ENCODE assay signal across 19 cellular contexts in genomic region chr14:31718585-31718984, GRCh38.
"Had no signal": no experiment of that assay in that cellular context is flagged by ENCODE, and none has a peak within 500 bp of the region (broad histone marks: within the 10 kb centered on the region; RNA-seq: fewer than 3 reads in every experiment).

No MANE protein-coding gene starts in this region.

- H3K27ac ChIP-seq: colonic mucosa, esophagus muscularis mucosa, foreskin keratinocyte, neutrophil, pancreas, suprapubic skin, transverse colon, upper lobe of right lung had no signal

- H3K36me3 ChIP-seq: colonic mucosa, esophagus muscularis mucosa, neutrophil, pancreas, suprapubic skin, transverse colon, upper lobe of right lung, uterus had no signal

- H3K9me3 ChIP-seq: colonic mucosa, esophagus muscularis mucosa, mucosa of descending colon, neutrophil, pancreas, suprapubic skin, transverse colon, upper lobe of right lung, uterus had no signal

- H3K27me3 ChIP-seq: colonic mucosa, esophagus muscularis mucosa, foreskin keratinocyte, neutrophil, pancreas, suprapubic skin, transverse colon, upper lobe of right lung, uterus had no signal

- ATAC-seq: foreskin keratinocyte; mucosa of descending colon; natural killer cell treated with Interleukin-12 subunit alpha and Interleukin-12 subunit beta and Interleukin-15 and Interleukin-18, amount 100 ng/mL, for 72 hours; sciatic nerve; stimulated activated naive B cell treated with anti-CD40 and anti-IgM and Interleukin-4, amounts not matched to agents 10 μg/mL and 1 μg/mL and 100 μg/mL, for 72 hours; upper lobe of right lung had no signal

- H3K4me1 ChIP-seq: colonic mucosa, suprapubic skin, upper lobe of right lung, uterus had no signal

- DNase-seq: colonic mucosa; effector CD8-positive, alpha-beta T cell; endodermal cell; foreskin keratinocyte; glutamatergic neuron; kidney; mesenchymal stem cell; mucosa of descending colon; naive B cell; pancreas; stimulated activated naive B cell treated with anti-CD40 and anti-IgM and Interleukin-4, amounts not matched to agents 10 μg/mL and 1 μg/mL and 100 μg/mL, for 72 hours; transverse colon; upper lobe of right lung; uterus had no signal

- H3K4me3 ChIP-seq: colonic mucosa, esophagus muscularis mucosa, mucosa of descending colon, pancreas, suprapubic skin, transverse colon, upper lobe of right lung, uterus had no signal

- FAIRE-seq: kidney, pancreas had no signal
